Comparison of ENCODE assay signal across 1 cellular context in the genomic region with DNA sequence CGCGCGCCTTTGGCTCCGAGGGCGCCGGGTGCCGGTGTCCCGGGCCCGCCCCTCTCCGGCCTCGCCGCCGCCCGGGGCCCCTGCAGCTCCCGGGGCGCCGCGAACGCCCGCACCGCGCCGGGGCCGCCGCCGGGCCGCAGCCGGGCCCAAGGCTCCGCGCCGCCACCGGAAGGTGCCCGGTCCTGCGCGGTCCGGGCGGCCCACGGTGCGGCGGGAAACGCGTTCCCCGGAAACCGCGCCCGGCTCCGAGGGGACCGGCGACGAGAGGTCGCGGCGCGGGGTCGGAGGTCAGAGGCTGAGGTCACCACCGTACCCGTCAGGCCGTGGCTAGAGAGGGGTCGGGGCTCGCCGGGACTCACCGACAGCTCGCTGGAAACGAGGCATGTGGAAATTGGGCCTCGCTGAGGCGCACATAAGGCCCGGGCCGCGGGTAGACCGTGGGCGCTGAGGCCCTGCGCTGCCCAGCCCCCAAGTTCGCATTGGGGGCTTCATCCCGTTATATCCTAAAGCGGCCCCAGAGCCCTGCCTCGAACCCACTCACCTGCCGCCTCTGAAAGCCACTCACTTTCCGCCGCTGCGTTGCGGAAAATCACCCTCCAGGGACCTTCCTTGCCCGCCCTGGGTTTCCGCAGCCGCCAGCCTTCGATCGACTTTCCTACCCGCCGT.
TF ChIP-seq lines count a peak whose summit lies in the region.

A gene (minus strand): TSS at position 167 of the 666 bp plus-strand sequence. CDS start 745 bp downstream, outside the sequence.

TF ChIP-seq in HepG2, 621 proteins besides CTCF, POLR2A, EP300 and RAD21 (continued from another document and continues in another):
- TF ChIP-seq, protein P1, sequence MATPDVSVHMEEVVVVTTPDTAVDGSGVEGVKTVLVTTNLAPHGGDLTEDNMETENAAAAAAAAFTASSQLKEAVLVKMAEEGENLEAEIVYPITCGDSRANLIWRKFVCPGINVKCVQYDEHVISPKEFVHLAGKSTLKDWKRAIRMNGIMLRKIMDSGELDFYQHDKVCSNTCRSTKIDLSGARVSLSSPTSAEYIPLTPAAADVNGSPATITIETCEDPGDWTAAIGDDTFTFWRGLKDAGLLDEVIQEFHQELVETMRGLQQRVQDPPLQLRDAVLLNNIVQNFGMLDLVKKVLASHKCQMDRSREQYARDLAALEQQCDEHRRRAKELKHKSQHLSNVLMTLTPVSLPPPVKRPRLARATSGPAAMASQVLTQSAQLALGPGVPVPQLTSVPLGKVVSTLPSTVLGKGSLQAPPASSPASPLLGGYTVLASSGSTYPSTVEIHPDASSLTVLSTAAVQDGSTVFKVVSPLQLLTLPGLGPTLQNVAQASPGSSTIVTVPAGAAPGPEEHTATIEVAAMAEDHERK (CRISPR knock-in tag; IDR thresholded peaks at IDR 0.05; ENCODE audit: low read depth) = peak; percentile 68; the same call in 1 of the 2 replicates
- TF ChIP-seq, protein P2, sequence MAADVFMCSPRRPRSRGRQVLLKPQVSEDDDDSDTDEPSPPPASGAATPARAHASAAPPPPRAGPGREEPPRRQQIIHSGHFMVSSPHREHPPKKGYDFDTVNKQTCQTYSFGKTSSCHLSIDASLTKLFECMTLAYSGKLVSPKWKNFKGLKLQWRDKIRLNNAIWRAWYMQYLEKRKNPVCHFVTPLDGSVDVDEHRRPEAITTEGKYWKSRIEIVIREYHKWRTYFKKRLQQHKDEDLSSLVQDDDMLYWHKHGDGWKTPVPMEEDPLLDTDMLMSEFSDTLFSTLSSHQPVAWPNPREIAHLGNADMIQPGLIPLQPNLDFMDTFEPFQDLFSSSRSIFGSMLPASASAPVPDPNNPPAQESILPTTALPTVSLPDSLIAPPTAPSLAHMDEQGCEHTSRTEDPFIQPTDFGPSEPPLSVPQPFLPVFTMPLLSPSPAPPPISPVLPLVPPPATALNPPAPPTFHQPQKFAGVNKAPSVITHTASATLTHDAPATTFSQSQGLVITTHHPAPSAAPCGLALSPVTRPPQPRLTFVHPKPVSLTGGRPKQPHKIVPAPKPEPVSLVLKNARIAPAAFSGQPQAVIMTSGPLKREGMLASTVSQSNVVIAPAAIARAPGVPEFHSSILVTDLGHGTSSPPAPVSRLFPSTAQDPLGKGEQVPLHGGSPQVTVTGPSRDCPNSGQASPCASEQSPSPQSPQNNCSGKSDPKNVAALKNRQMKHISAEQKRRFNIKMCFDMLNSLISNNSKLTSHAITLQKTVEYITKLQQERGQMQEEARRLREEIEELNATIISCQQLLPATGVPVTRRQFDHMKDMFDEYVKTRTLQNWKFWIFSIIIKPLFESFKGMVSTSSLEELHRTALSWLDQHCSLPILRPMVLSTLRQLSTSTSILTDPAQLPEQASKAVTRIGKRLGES (CRISPR knock-in tag; IDR thresholded peaks at IDR 0.05; ENCODE audit: borderline replicate concordance) = no peak
- peak; percentile 96 for TF ChIP-seq ESRRA (CRISPR knock-in tag; IDR thresholded peaks at IDR 0.05; ENCODE audit: low read depth)
- peak; percentile 79; the same call in 1 of the 2 replicates for TF ChIP-seq NFE2L1 (CRISPR knock-in tag; IDR thresholded peaks at IDR 0.05; ENCODE audit: borderline replicate concordance)
- no peak for TF ChIP-seq PAX8 (CRISPR knock-in tag; IDR thresholded peaks at IDR 0.05; ENCODE audit: borderline replicate concordance)
- TF ChIP-seq, protein P3, sequence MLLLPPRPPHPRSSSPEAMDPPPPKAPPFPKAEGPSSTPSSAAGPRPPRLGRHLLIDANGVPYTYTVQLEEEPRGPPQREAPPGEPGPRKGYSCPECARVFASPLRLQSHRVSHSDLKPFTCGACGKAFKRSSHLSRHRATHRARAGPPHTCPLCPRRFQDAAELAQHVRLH (CRISPR knock-in tag; IDR thresholded peaks at IDR 0.05; ENCODE audit: borderline replicate concordance, low read depth) = peak; percentile 81; the same call in 1 of the 2 replicates
- TF ChIP-seq, protein P4, sequence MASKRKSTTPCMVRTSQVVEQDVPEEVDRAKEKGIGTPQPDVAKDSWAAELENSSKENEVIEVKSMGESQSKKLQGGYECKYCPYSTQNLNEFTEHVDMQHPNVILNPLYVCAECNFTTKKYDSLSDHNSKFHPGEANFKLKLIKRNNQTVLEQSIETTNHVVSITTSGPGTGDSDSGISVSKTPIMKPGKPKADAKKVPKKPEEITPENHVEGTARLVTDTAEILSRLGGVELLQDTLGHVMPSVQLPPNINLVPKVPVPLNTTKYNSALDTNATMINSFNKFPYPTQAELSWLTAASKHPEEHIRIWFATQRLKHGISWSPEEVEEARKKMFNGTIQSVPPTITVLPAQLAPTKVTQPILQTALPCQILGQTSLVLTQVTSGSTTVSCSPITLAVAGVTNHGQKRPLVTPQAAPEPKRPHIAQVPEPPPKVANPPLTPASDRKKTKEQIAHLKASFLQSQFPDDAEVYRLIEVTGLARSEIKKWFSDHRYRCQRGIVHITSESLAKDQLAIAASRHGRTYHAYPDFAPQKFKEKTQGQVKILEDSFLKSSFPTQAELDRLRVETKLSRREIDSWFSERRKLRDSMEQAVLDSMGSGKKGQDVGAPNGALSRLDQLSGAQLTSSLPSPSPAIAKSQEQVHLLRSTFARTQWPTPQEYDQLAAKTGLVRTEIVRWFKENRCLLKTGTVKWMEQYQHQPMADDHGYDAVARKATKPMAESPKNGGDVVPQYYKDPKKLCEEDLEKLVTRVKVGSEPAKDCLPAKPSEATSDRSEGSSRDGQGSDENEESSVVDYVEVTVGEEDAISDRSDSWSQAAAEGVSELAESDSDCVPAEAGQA (IDR thresholded peaks at IDR 0.05; ENCODE audit: low read depth) = peak; percentile 92
- TF ChIP-seq, protein P4 (CRISPR knock-in tag; IDR thresholded peaks at IDR 0.05; ENCODE audit: borderline replicate concordance) = no peak
- TF ChIP-seq TEAD2 (CRISPR knock-in tag; IDR thresholded peaks at IDR 0.05) = no peak
- TF ChIP-seq, protein P5, sequence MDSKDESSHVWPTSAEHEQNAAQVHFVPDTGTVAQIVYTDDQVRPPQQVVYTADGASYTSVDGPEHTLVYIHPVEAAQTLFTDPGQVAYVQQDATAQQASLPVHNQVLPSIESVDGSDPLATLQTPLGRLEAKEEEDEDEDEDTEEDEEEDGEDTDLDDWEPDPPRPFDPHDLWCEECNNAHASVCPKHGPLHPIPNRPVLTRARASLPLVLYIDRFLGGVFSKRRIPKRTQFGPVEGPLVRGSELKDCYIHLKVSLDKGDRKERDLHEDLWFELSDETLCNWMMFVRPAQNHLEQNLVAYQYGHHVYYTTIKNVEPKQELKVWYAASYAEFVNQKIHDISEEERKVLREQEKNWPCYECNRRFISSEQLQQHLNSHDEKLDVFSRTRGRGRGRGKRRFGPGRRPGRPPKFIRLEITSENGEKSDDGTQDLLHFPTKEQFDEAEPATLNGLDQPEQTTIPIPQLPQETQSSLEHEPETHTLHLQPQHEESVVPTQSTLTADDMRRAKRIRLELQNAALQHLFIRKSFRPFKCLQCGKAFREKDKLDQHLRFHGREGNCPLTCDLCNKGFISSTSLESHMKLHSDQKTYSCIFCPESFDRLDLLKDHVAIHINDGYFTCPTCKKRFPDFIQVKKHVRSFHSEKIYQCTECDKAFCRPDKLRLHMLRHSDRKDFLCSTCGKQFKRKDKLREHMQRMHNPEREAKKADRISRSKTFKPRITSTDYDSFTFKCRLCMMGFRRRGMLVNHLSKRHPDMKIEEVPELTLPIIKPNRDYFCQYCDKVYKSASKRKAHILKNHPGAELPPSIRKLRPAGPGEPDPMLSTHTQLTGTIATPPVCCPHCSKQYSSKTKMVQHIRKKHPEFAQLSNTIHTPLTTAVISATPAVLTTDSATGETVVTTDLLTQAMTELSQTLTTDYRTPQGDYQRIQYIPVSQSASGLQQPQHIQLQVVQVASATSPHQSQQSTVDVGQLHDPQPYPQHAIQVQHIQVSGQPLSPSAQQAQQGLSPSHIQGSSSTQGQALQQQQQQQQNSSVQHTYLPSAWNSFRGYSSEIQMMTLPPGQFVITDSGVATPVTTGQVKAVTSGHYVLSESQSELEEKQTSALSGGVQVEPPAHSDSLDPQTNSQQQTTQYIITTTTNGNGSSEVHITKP (CRISPR knock-in tag; IDR thresholded peaks at IDR 0.05; ENCODE audit: low read depth) = 0 out of 2 replicates have a peak, but pooled peaks have one; percentile 44
- TF ChIP-seq, protein P6, sequence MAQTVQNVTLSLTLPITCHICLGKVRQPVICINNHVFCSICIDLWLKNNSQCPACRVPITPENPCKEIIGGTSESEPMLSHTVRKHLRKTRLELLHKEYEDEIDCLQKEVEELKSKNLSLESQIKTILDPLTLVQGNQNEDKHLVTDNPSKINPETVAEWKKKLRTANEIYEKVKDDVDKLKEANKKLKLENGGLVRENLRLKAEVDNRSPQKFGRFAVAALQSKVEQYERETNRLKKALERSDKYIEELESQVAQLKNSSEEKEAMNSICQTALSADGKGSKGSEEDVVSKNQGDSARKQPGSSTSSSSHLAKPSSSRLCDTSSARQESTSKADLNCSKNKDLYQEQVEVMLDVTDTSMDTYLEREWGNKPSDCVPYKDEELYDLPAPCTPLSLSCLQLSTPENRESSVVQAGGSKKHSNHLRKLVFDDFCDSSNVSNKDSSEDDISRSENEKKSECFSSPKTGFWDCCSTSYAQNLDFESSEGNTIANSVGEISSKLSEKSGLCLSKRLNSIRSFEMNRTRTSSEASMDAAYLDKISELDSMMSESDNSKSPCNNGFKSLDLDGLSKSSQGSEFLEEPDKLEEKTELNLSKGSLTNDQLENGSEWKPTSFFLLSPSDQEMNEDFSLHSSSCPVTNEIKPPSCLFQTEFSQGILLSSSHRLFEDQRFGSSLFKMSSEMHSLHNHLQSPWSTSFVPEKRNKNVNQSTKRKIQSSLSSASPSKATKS (CRISPR knock-in tag; IDR thresholded peaks at IDR 0.05) = no peak
- no peak for TF ChIP-seq KLF15 (CRISPR knock-in tag; IDR thresholded peaks at IDR 0.05; ENCODE audit: borderline replicate concordance)
- no peak for TF ChIP-seq KLF9 (CRISPR knock-in tag; IDR thresholded peaks at IDR 0.05; ENCODE audit: low read depth)
- TF ChIP-seq IRF2 (CRISPR knock-in tag; IDR thresholded peaks at IDR 0.05) = peak; percentile 94
- TF ChIP-seq ZNF225 (CRISPR knock-in tag; IDR thresholded peaks at IDR 0.05) = peak; percentile 52; the same call in 1 of the 2 replicates
- TF ChIP-seq PAWR (CRISPR knock-in tag; IDR thresholded peaks at IDR 0.05; ENCODE audit: borderline replicate concordance) = 0 out of 2 replicates have a peak, but pooled peaks have one; percentile 62
- no peak for TF ChIP-seq POLR2AphosphoS2 (IDR thresholded peaks at IDR 0.05; ENCODE audit: low read depth, low read length)
- no peak for TF ChIP-seq REL (CRISPR knock-in tag; conservative IDR thresholded peaks at IDR 0.05)
- peak; percentile 14; the same call in 1 of the 2 replicates for TF ChIP-seq ZNF460 (CRISPR knock-in tag; IDR thresholded peaks at IDR 0.05; ENCODE audit: borderline replicate concordance)
- TF ChIP-seq RFX3 (CRISPR knock-in tag; IDR thresholded peaks at IDR 0.05) = no peak
- TF ChIP-seq HNF4A (CRISPR knock-in tag; IDR thresholded peaks at IDR 0.05) = peak; percentile 42
